Comparison of ENCODE assay signal across 1 cellular context in the genomic region with DNA sequence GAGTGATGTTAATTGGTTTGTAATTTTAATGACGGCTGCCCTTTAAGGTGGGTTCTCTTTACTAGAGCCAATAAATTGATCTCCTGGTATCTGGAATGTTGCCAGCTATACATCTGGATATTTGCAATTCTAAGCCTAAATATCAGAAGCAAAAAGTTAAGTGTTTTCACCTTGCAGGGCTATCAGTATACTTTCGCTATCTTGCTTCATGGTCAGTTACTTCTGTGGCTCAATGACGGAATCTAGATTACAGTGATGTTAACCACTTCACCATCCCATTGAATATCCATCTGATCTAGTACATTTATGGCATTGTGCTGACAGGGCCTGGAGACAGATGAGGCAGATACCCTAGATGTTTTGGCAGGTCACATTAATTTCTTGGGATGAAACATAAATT.
TF ChIP-seq lines count a peak whose summit lies in the region.

No MANE protein-coding gene starts in this region.

TF ChIP-seq in GM12878, 131 proteins besides CTCF, POLR2A, EP300 and RAD21:
- TF ChIP-seq, protein P1, sequence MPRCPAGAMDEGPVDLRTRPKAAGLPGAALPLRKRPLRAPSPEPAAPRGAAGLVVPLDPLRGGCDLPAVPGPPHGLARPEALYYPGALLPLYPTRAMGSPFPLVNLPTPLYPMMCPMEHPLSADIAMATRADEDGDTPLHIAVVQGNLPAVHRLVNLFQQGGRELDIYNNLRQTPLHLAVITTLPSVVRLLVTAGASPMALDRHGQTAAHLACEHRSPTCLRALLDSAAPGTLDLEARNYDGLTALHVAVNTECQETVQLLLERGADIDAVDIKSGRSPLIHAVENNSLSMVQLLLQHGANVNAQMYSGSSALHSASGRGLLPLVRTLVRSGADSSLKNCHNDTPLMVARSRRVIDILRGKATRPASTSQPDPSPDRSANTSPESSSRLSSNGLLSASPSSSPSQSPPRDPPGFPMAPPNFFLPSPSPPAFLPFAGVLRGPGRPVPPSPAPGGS (IDR thresholded peaks at IDR 0.05; ENCODE audit: borderline replicate concordance, insufficient read depth, low read depth, low read length, poor library complexity, severe bottlenecking) = no peak
- TF ChIP-seq CREM (IDR thresholded peaks at IDR 0.05; ENCODE audit: low read depth) (0 out of 2 replicates have a peak, but pooled peaks have one; percentile 19), HCFC1 (IDR thresholded peaks at IDR 0.05; ENCODE audit: low read length) (no peak), CREB1 (IDR thresholded peaks at IDR 0.05; ENCODE audit: low read depth) (no peak), BMI1 (IDR thresholded peaks at IDR 0.05; ENCODE audit: borderline replicate concordance) (0 out of 2 replicates have a peak, but pooled peaks have one; percentile 21), MTA2 (IDR thresholded peaks at IDR 0.05; ENCODE audit: low read depth) (no peak)
- TF ChIP-seq, protein P2, sequence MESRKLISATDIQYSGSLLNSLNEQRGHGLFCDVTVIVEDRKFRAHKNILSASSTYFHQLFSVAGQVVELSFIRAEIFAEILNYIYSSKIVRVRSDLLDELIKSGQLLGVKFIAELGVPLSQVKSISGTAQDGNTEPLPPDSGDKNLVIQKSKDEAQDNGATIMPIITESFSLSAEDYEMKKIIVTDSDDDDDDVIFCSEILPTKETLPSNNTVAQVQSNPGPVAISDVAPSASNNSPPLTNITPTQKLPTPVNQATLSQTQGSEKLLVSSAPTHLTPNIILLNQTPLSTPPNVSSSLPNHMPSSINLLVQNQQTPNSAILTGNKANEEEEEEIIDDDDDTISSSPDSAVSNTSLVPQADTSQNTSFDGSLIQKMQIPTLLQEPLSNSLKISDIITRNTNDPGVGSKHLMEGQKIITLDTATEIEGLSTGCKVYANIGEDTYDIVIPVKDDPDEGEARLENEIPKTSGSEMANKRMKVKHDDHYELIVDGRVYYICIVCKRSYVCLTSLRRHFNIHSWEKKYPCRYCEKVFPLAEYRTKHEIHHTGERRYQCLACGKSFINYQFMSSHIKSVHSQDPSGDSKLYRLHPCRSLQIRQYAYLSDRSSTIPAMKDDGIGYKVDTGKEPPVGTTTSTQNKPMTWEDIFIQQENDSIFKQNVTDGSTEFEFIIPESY (IDR thresholded peaks at IDR 0.05) = no peak
TF ChIP-seq in GM12878: peak in this region for 2.
